1 cellular context compared by ENCODE assay signal in genomic region chr7:137961200-137962177, GRCh38.
A peak's percentile ranks its signal among the peaks of the same experiment; 100 is the strongest.
TF ChIP-seq lines count a peak whose summit lies in the region.

No MANE protein-coding gene starts in this region.

TF ChIP-seq in K562, 482 proteins besides CTCF, POLR2A, EP300 and RAD21 (continued from another document and continues in another):
- no peak for TF ChIP-seq ZNF407 (IDR thresholded peaks at IDR 0.05; ENCODE audit: low read depth)
- TF ChIP-seq JUND (IDR thresholded peaks at IDR 0.05; ENCODE audit: borderline replicate concordance, low read depth, low read length): peak; percentile 69
- TF ChIP-seq JUND (tag; IDR thresholded peaks at IDR 0.05; ENCODE audit: borderline replicate concordance, low read depth, low read length): peak; percentile 76; the same call in 1 of the 3 replicates
- TF ChIP-seq ZNF280B (CRISPR knock-in tag; IDR thresholded peaks at IDR 0.05): no peak
- TF ChIP-seq SRSF9 (IDR thresholded peaks at IDR 0.05; ENCODE audit: borderline replicate concordance, low read depth, low read length): no peak
- TF ChIP-seq ZBTB40 (IDR thresholded peaks at IDR 0.05): no peak
- TF ChIP-seq ZBTB40 (CRISPR knock-in tag; IDR thresholded peaks at IDR 0.05): peak; percentile 12; the same call in 1 of the 2 replicates
- peak; percentile 43 for TF ChIP-seq DPF2 (IDR thresholded peaks at IDR 0.05)
- no peak for TF ChIP-seq ZNF140 (CRISPR knock-in tag; IDR thresholded peaks at IDR 0.05)
- TF ChIP-seq ARID3B (CRISPR knock-in tag; IDR thresholded peaks at IDR 0.05; ENCODE audit: borderline replicate concordance): 0 out of 2 replicates have a peak, but pooled peaks have one; percentile 51
- TF ChIP-seq RBFOX2 (IDR thresholded peaks at IDR 0.05; ENCODE audit: low read depth, low read length): no peak
- no peak for TF ChIP-seq CGGBP1 (CRISPR knock-in tag; IDR thresholded peaks at IDR 0.05)
- TF ChIP-seq RBM39 (optimal IDR thresholded peaks at IDR 0.05; ENCODE audit: low read depth, low read length): no peak
- TF ChIP-seq CBX5 (IDR thresholded peaks at IDR 0.05; ENCODE audit: borderline replicate concordance, low read depth): no peak
- no peak for TF ChIP-seq PHTF2 (CRISPR knock-in tag; IDR thresholded peaks at IDR 0.05)
- TF ChIP-seq TRIM24 (IDR thresholded peaks at IDR 0.05): no peak
- no peak for TF ChIP-seq SIRT6 (IDR thresholded peaks at IDR 0.05; ENCODE audit: low read depth, low read length)
- no peak for TF ChIP-seq FOXK2 (conservative IDR thresholded peaks at IDR 0.05 in 1 of 2, IDR thresholded peaks at IDR 0.05 in 1 of 2; ENCODE audit: low read depth in 2 of 2)
- 0 out of 4 replicates have a peak, but pooled peaks of 1 of the 2 experiments have one; percentile 41 for TF ChIP-seq MAZ (CRISPR knock-in tag; conservative IDR thresholded peaks at IDR 0.05 in 1 of 2, IDR thresholded peaks at IDR 0.05 in 1 of 2)
- no peak for TF ChIP-seq HNRNPK (IDR thresholded peaks at IDR 0.05; ENCODE audit: low read depth, low read length, poor library complexity, severe bottlenecking)
- no peak; the same call in 1 of the 2 replicates for TF ChIP-seq ARID4B (CRISPR knock-in tag; IDR thresholded peaks at IDR 0.05)
- TF ChIP-seq ZNF12 (CRISPR knock-in tag; IDR thresholded peaks at IDR 0.05): no peak
- no peak for TF ChIP-seq DIDO1 (tag; IDR thresholded peaks at IDR 0.05; ENCODE audit: low read depth)
- no peak for TF ChIP-seq OTX1 (CRISPR knock-in tag; IDR thresholded peaks at IDR 0.05)
- TF ChIP-seq SMAD3 (CRISPR knock-in tag; conservative IDR thresholded peaks at IDR 0.05): no peak
- no peak for TF ChIP-seq ZNF699 (CRISPR knock-in tag; IDR thresholded peaks at IDR 0.05; ENCODE audit: insufficient replicate concordance)
- TF ChIP-seq ESRRB (CRISPR knock-in tag; IDR thresholded peaks at IDR 0.05; ENCODE audit: borderline replicate concordance): no peak
- TF ChIP-seq ZNF24 (IDR thresholded peaks at IDR 0.05): no peak
- no peak for TF ChIP-seq CREB3 (tag; conservative IDR thresholded peaks at IDR 0.05; ENCODE audit: low read depth)
